8 cellular contexts compared by ENCODE assay signal in the genomic region with DNA sequence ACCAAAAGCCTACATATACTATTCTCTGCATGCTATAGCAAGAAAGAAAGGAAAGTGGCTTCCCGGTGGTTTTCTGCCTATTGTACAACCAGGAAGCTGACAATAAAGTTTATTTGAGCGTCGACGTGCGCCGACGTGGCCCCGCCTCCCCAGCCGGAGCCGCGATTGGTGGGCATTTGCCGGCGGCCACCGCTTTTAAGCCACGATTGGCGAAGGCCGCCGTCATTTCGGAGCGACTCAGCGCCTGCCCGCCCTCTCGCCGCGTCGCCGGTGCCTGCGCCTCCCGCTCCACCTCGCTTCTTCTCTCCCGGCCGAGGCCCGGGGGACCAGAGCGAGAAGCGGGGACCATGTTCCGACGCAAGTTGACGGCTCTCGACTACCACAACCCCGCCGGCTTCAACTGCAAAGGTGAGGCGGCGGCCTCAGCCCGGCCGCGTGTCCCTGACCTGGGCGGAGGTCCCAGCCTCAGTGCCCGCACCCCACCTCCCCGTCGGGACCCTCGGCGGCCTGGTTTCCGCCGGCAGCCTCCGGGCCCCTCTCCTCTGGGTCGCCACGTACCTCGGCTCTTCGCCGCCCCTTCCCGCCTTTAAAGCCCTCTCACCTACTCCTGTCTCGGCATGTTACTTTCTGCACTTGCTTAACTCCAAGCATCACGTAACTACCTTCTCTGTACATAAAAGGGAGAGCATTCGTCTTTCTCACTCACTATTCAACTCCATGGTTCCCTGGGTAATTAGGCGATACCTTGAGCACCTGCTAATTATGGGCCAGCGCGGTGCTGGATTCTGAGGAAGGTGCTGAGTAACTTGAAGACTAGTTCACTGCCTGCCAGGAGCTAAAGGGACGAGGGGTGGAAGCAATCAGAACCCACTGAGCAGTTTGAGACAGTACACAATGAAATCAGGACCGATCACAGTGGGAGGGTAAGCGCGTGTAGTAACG. TPM values are rescaled to one million over a fixed set of nuclear protein-coding genes. Genes with fewer than 3 reads are reported as not detected.
A peak's percentile ranks its signal among the peaks of the same experiment; 100 is the strongest.
DNase-seq lines count a peak whose midpoint lies in the region; ATAC-seq and TF ChIP-seq lines count a peak whose summit lies in the region.

RTRAF (plus strand) TSS at position 254 of the 942 bp plus-strand sequence; CDS start at position 348, 94 bp downstream.

- H3K27ac ChIP-seq in C4-2B, result peak within 1 kb of the TSS; percentile 83
- H3K27ac ChIP-seq in right lobe of liver, result peak within 1 kb of the TSS; percentile 73 to 85 (median 85)

- intact Hi-C loops in right lobe of liver (cut with DNase I), result no loop called here

- peaks cover 0 to 20% (median 4%) of the 10 kb centered on the region in 4 donors for H3K4me1 ChIP-seq in right lobe of liver

- peak within 1 kb of the TSS; percentile 88 to 92 (median 91) for H3K4me3 ChIP-seq in right lobe of liver

- DNase-seq in NCI-H748 treated with DMSO at 0.1 percent for 48 hours (lab: John Stamatoyannopoulos, UW), result peak; percentile 88
- peak; percentile 89 to 91 for DNase-seq in activated CD4-positive, alpha-beta T cell treated with anti-CD3 and anti-CD28 coated beads, Interleukin-2, amount 50 U/mL, for 48 hours
- DNase-seq in dermis microvascular lymphatic vessel endothelial cell (ENCODE audit: low read depth in 2 of 2), result peak; percentile 85 to 96
- peak; percentile 96 for DNase-seq in right lobe of liver
- DNase-seq in stimulated activated CD4-positive, alpha-beta T cell treated with anti-CD3 and anti-CD28 coated beads, Interleukin-4, amount 100 ng/mL, for 4 hours, result peak; percentile 89 to 90

- peak; percentile 87 for TF ChIP-seq POLR2A in right lobe of liver (IDR thresholded peaks at IDR 0.05)

- peaks cover 0 to 33% (median 2%) of the 10 kb centered on the region in 4 donors for H3K36me3 ChIP-seq in right lobe of liver

- WGBS in right lobe of liver (ENCODE audit: insufficient coverage, low coverage, low lambda C conversion rate, missing lambda C conversion rate), result 0% methylated on average over 20 of the region's 72 CpGs

- TF ChIP-seq CTCF in C4-2B (conservative IDR thresholded peaks at IDR 0.05) (no peak), right lobe of liver (IDR thresholded peaks at IDR 0.05) (no peak)

- no peaks in the 10 kb centered on the region for H3K27me3 ChIP-seq in right lobe of liver

- H3K9me3 ChIP-seq in right lobe of liver, result no peaks in the 10 kb centered on the region

- ATAC-seq in GM19372 (IDR thresholded peaks at IDR 0.05; ENCODE audit: low read depth, unreplicated experiment), result peak; percentile 95
- ATAC-seq in HG03558 (IDR thresholded peaks at IDR 0.05; ENCODE audit: extremely low read depth, unreplicated experiment), result peak; percentile 79
- peak; percentile 99 to 100 (median 100) for ATAC-seq in right lobe of liver

RNA-seq across cellular contexts. Expression of gene RTRAF, which starts in this region (rescaled TPM):
- total RNA-seq in dermis microvascular lymphatic vessel endothelial cell, result 122 and 223 TPM in 2 replicates
- 10 to 100 TPM; 35.1 to 73.0 (median 55.4) TPM for total RNA-seq in right lobe of liver

Comparison
In these comparisons a context has a peak if more than half of its experiments do, and no peak if none do; other contexts are left out.
1. Peak in every context shown above with its lines: DNase-seq, ATAC-seq, H3K4me3 ChIP-seq and H3K27ac ChIP-seq.